ENCODE assay signal across 8 cellular contexts in genomic region chr6:28349344-28349891, GRCh38. TPM values are rescaled to one million over a fixed set of nuclear protein-coding genes. Genes with fewer than 3 reads are reported as not detected.
DNase-seq lines count a peak whose midpoint lies in the region; ATAC-seq and TF ChIP-seq lines count a peak whose summit lies in the region.

No MANE protein-coding gene starts in this region.

- H3K4me1 ChIP-seq in iPS-15b (ENCODE audit: control insufficient read depth, insufficient read depth, low read length), result peaks cover 3% of the 10 kb centered on the region
- H3K4me1 ChIP-seq in suprapubic skin, result peaks cover 27% of the 10 kb centered on the region

- H3K9me3 ChIP-seq in iPS-15b (ENCODE audit: control insufficient read depth, insufficient read depth, low read length) (no peaks in the 10 kb centered on the region), suprapubic skin (no peaks in the 10 kb centered on the region)

- peaks cover 22% of the 10 kb centered on the region for H3K27me3 Mint-ChIP-seq in activated T-cell treated with anti-CD3 and anti-CD28 coated beads, Interleukin-2, amount 50 U/mL, for 4 hours (ENCODE audit: low read depth)

- no peaks in the 10 kb centered on the region for H3K36me3 Mint-ChIP-seq in activated T-cell treated with anti-CD3 and anti-CD28 coated beads, Interleukin-2, amount 50 U/mL, for 4 hours (ENCODE audit: insufficient read depth)

- TF ChIP-seq EP300 in suprapubic skin (IDR thresholded peaks at IDR 0.05), result no peak

- H3K9me3 Mint-ChIP-seq in activated T-cell treated with anti-CD3 and anti-CD28 coated beads, Interleukin-2, amount 50 U/mL, for 4 hours, result no peaks in the 10 kb centered on the region

- H3K4me1 Mint-ChIP-seq in activated T-cell treated with anti-CD3 and anti-CD28 coated beads, Interleukin-2, amount 50 U/mL, for 4 hours (ENCODE audit: low read depth), result peaks cover 28% of the 10 kb centered on the region

- H3K36me3 ChIP-seq in iPS-15b (ENCODE audit: control insufficient read depth, insufficient read depth, low read length) (no peaks in the 10 kb centered on the region), suprapubic skin (no peaks in the 10 kb centered on the region)

- peak overlapping the region; percentile 86 for H3K9ac ChIP-seq in iPS-15b (ENCODE audit: low read depth, low read length)

- peak overlapping the region; percentile 64 for H3K27ac ChIP-seq in suprapubic skin

- peak overlapping the region; percentile 92 for H3K4me3 ChIP-seq in WI38 (ENCODE audit: low read depth, low read length)
- peak overlapping the region; percentile 91 for H3K4me3 ChIP-seq in iPS-15b (ENCODE audit: low read depth, low read length)
- H3K4me3 ChIP-seq in suprapubic skin, result peak overlapping the region; percentile 58

- no peak for TF ChIP-seq POLR2A in suprapubic skin (IDR thresholded peaks at IDR 0.05)

- peak overlapping the region; percentile 98 for H3K4me3 Mint-ChIP-seq in activated T-cell treated with anti-CD3 and anti-CD28 coated beads, Interleukin-2, amount 50 U/mL, for 4 hours

- H3K27me3 ChIP-seq in iPS-15b (ENCODE audit: control insufficient read depth, insufficient read depth, low read length), result peaks cover 10% of the 10 kb centered on the region
- peaks cover 7% of the 10 kb centered on the region for H3K27me3 ChIP-seq in suprapubic skin

- 1% methylated on average over 9 of the region's 9 CpGs for whole genome bisulfite sequencing in suprapubic skin

- ATAC-seq in activated T-cell treated with anti-CD3 and anti-CD28 coated beads, Interleukin-2, amount 50 U/mL, for 4 hours, result no peak

- no peak for DNase-seq in activated T-cell treated with anti-CD3 and anti-CD28 coated beads, Interleukin-2, amount 50 U/mL, for 4 hours
- DNase-seq in activated T-cell treated with anti-CD3 and anti-CD28 coated beads for 4 hours, result no peak
- no peak for DNase-seq in suprapubic skin (ENCODE audit: low spot score in 2 of 2)
- no peak for DNase-seq in mesenteric fat pad (ENCODE audit: low spot score)
- no peak for DNase-seq in SIG-M5 treated with dmso at 0.1 percent for 504 hours (lab: John Stamatoyannopoulos, UW; ENCODE audit: unreplicated experiment)
- DNase-seq in stimulated activated CD4-positive, alpha-beta T cell treated with anti-CD3 and anti-CD28 coated beads, Interleukin-2, amount 100 ng/mL, for 48 hours, result no peak

- no peak for TF ChIP-seq CTCF in WI38 (IDR thresholded peaks at IDR 0.05; ENCODE audit: low read depth, low read length)
- no peak for TF ChIP-seq CTCF in suprapubic skin (IDR thresholded peaks at IDR 0.05)

RNA-seq across cellular contexts. Expression of gene ZKSCAN3, which starts 0.3 kb away (rescaled TPM):
- total RNA-seq in activated T-cell treated with anti-CD3 and anti-CD28 coated beads, Interleukin-2, amount 50 U/mL, for 4 hours, result 1 to 10 TPM; 1.9 to 2.4 (median 2.3) TPM
- total RNA-seq in suprapubic skin (1 to 10 TPM; 3.1 to 6.0 (median 4.5) TPM), mesenteric fat pad (3.0 TPM)

RNA-seq across cellular contexts. Expression of gene ZSCAN31, which starts 13.5 kb away (rescaled TPM):
- 1 to 10 TPM in 1 of 3 donors, under 1 TPM in 2; 0.76 to 1.5 (median 0.83) TPM for total RNA-seq in activated T-cell treated with anti-CD3 and anti-CD28 coated beads, Interleukin-2, amount 50 U/mL, for 4 hours
- total RNA-seq in suprapubic skin (10 to 100 TPM in 3 of 4 donors, 1 to 10 TPM in 1; 2.8 to 11.3 (median 10.7) TPM), mesenteric fat pad (5.8 TPM)

RNA-seq across cellular contexts. Expression of gene ZSCAN12, which starts 50.1 kb away (rescaled TPM):
- total RNA-seq in activated T-cell treated with anti-CD3 and anti-CD28 coated beads, Interleukin-2, amount 50 U/mL, for 4 hours, result 1 to 10 TPM; 2.7 to 2.8 (median 2.7) TPM
- total RNA-seq in suprapubic skin (1 to 10 TPM; 1.2 to 3.2 (median 2.3) TPM), mesenteric fat pad (3.5 TPM)
